In the genomic region with DNA sequence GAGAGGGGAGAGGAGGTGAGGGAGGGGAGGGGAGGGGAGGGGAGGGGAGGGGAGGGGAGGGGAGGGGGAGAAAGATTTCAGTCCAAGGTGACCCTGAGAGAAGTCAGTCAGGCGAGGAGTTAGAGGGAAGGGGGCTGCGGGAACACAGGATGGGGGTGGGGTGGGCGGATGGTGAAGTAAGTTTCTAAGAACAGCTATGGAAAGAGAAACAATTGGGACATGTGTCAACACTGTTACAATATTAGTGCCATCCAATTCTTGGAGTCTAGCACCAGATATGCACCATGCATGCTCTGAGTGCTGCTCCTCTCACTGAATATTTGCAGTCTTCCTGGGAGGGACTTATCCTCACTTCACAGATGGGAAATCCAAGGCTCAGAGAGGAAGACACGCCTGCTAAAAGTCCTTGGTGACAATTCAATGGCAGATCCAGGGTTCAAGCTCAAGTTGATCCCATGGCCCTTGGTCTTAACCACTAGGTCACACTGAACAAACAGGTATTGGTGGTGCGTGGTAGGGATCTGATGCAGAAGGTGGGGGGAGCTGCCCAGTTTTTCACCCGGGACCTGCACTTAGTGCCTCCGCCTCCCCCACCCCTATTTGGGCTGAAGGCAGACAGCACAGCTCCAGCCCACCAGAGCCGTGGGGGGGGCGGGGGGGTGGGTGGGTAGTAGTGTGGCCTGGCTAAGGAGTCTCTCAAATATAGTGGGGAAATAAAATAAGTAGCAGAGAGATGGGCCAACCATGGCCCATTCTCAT, we compare ENCODE assay signal across 1 cellular context.
TF ChIP-seq lines count a peak whose summit lies in the region.

No MANE protein-coding gene starts in this region.

TF ChIP-seq in WTC11, 78 proteins besides CTCF, POLR2A, EP300 and RAD21 (continued from another document):
- no peak for TF ChIP-seq ARID4B (CRISPR knock-in tag; IDR thresholded peaks at IDR 0.05; ENCODE audit: borderline replicate concordance)
- TF ChIP-seq, protein P1, sequence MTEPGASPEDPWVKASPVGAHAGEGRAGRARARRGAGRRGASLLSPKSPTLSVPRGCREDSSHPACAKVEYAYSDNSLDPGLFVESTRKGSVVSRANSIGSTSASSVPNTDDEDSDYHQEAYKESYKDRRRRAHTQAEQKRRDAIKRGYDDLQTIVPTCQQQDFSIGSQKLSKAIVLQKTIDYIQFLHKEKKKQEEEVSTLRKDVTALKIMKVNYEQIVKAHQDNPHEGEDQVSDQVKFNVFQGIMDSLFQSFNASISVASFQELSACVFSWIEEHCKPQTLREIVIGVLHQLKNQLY (CRISPR knock-in tag; IDR thresholded peaks at IDR 0.05), result no peak
